Comparison of ENCODE assay signal across 18 cellular contexts in genomic region chrX:124605518-124605917, GRCh38.
DNase-seq lines count a peak whose midpoint lies in the region; ATAC-seq and TF ChIP-seq lines count a peak whose summit lies in the region.
"Had no signal": no experiment of that assay in that cellular context is flagged by ENCODE, and none has a peak within 500 bp of the region (broad histone marks: within the 10 kb centered on the region; RNA-seq: fewer than 3 reads in every experiment).

No MANE protein-coding gene starts in this region.

- H3K9me3 ChIP-seq in PC-3 (ENCODE audit: low read length) (no peaks in the 10 kb centered on the region), RWPE2 (ENCODE audit: severe bottlenecking) (no peaks in the 10 kb centered on the region)
- H3K9me3 ChIP-seq: BLaER1, Caco-2 had no signal

- H3K36me3 Mint-ChIP-seq in stimulated activated naive B cell treated with anti-CD40 and anti-IgM and Interleukin-4, amounts not matched to agents 10 μg/mL and 1 μg/mL and 100 μg/mL, for 72 hours = no peaks in the 10 kb centered on the region
- no peaks in the 10 kb centered on the region for H3K36me3 Mint-ChIP-seq in activated T-cell treated with anti-CD3 and anti-CD28 coated beads, Interleukin-2, amount 50 U/mL, for 24 hours (ENCODE audit: low read depth)
- H3K36me3 Mint-ChIP-seq: CD4-positive, CD25-positive, alpha-beta regulatory T cell; CD8-positive, alpha-beta T cell had no signal

- intact Hi-C loops in PC-3 (cut with micrococcal nuclease) = no loop called here

- no peaks in the 10 kb centered on the region for H3K27me3 Mint-ChIP-seq in stimulated activated naive B cell treated with anti-CD40 and anti-IgM and Interleukin-4, amounts not matched to agents 10 μg/mL and 1 μg/mL and 100 μg/mL, for 72 hours
- H3K27me3 Mint-ChIP-seq in activated T-cell treated with anti-CD3 and anti-CD28 coated beads, Interleukin-2, amount 50 U/mL, for 24 hours = no peaks in the 10 kb centered on the region
- H3K27me3 Mint-ChIP-seq: B cell; CD4-positive, CD25-positive, alpha-beta regulatory T cell had no signal

- H4K20me1 ChIP-seq in PC-3 (ENCODE audit: low read length) = no peaks in the 10 kb centered on the region
- H4K20me1 ChIP-seq: BLaER1 had no signal

- H3K9me3 Mint-ChIP-seq in stimulated activated naive B cell treated with anti-CD40 and anti-IgM and Interleukin-4, amounts not matched to agents 10 μg/mL and 1 μg/mL and 100 μg/mL, for 72 hours = peaks cover 0 to 4% of the 10 kb centered on the region in 2 donors
- no peaks in the 10 kb centered on the region for H3K9me3 Mint-ChIP-seq in activated T-cell treated with anti-CD3 and anti-CD28 coated beads, Interleukin-2, amount 50 U/mL, for 24 hours
- H3K9me3 Mint-ChIP-seq: CD8-positive, alpha-beta T cell had no signal

- CTCF ChIA-PET in PC-3 (lab: Charles Lee) = no interaction called here

- H3K4me3 ChIP-seq in PC-3 (ENCODE audit: low read length) (no peak overlapping the region), RWPE2 (ENCODE audit: severe bottlenecking) (no peak overlapping the region)
- H3K4me3 ChIP-seq: BLaER1, GM23248 had no signal

- H3K27ac Mint-ChIP-seq in stimulated activated naive B cell treated with anti-CD40 and anti-IgM and Interleukin-4, amounts not matched to agents 10 μg/mL and 1 μg/mL and 100 μg/mL, for 72 hours = no peak overlapping the region
- H3K27ac Mint-ChIP-seq in activated T-cell treated with anti-CD3 and anti-CD28 coated beads, Interleukin-2, amount 50 U/mL, for 24 hours = no peak overlapping the region
- H3K27ac Mint-ChIP-seq: B cell; CD4-positive, CD25-positive, alpha-beta regulatory T cell; CD8-positive, alpha-beta T cell had no signal

- POLR2A ChIA-PET in PC-3 (lab: Charles Lee; ENCODE audit: unreplicated experiment) = no interaction called here

- H2AFZ ChIP-seq in PC-3 (ENCODE audit: low read length) = no peak overlapping the region
- H2AFZ ChIP-seq: GM23248 had no signal

- DNase-seq in PC-3 = peak; percentile 51
- DNase-seq in RWPE2 (ENCODE audit: low spot score) = no peak
- DNase-seq in foreskin keratinocyte = peak in 1 of 2 donors; percentile 43
- no peak for DNase-seq in stimulated activated naive B cell treated with anti-CD40 and anti-IgM and Interleukin-4, amounts not matched to agents 10 μg/mL and 1 μg/mL and 100 μg/mL, for 72 hours
- DNase-seq in NCI-H146 (lab: John Stamatoyannopoulos, UW) = no peak
- DNase-seq in activated T-cell treated with anti-CD3 and anti-CD28 coated beads, Interleukin-2, amount 50 U/mL, for 24 hours = no peak
- DNase-seq: Caco-2; CD4-positive, CD25-positive, alpha-beta regulatory T cell; CD8-positive, alpha-beta T cell; DMS153; DMS79 treated with DMSO at 0.1 percent for 48 hours; GF-D8; GM23248; H7; HCEC 1CT had no signal

- no peak overlapping the region for H3K27ac ChIP-seq in PC-3 (ENCODE audit: low read length)
- H3K27ac ChIP-seq in RWPE2 (ENCODE audit: poor library complexity, severe bottlenecking) = no peak overlapping the region
- H3K27ac ChIP-seq in foreskin keratinocyte = no peak overlapping the region
- H3K27ac ChIP-seq: BLaER1, C4-2B, GM23248 had no signal

- no TSS peak for BruUV-seq in PC-3 (replicated peaks; lab: Mats Ljungman, UMichigan)

- H3K4me2 ChIP-seq in PC-3 (ENCODE audit: low read length) = no peak overlapping the region
- H3K4me2 ChIP-seq: BLaER1 had no signal

- H3K4me3 Mint-ChIP-seq in stimulated activated naive B cell treated with anti-CD40 and anti-IgM and Interleukin-4, amounts not matched to agents 10 μg/mL and 1 μg/mL and 100 μg/mL, for 72 hours = no peak overlapping the region
- no peak overlapping the region for H3K4me3 Mint-ChIP-seq in activated T-cell treated with anti-CD3 and anti-CD28 coated beads, Interleukin-2, amount 50 U/mL, for 24 hours
- H3K4me3 Mint-ChIP-seq: B cell; CD4-positive, CD25-positive, alpha-beta regulatory T cell; CD8-positive, alpha-beta T cell had no signal

- no peaks in the 10 kb centered on the region for H3K79me2 ChIP-seq in PC-3 (ENCODE audit: low read length)

- peak; percentile 24; the same call in 1 of the 2 replicates for ATAC-seq in PC-3
- ATAC-seq in RWPE2 (ENCODE audit: low read depth) = peak; percentile 79
- peak; percentile 58 for ATAC-seq in foreskin keratinocyte
- ATAC-seq in stimulated activated naive B cell treated with anti-CD40 and anti-IgM and Interleukin-4, amounts not matched to agents 10 μg/mL and 1 μg/mL and 100 μg/mL, for 72 hours (replicated peaks) = no peak
- ATAC-seq: CD8-positive, alpha-beta T cell had no signal

- H3K4me1 ChIP-seq in PC-3 (ENCODE audit: insufficient read depth, low read length) = peaks cover 3% of the 10 kb centered on the region; the same call in 1 of the 2 replicates
- no peaks in the 10 kb centered on the region for H3K4me1 ChIP-seq in RWPE2 (ENCODE audit: insufficient read depth, poor library complexity, severe bottlenecking)
- H3K4me1 ChIP-seq in foreskin keratinocyte = no peaks in the 10 kb centered on the region
- H3K4me1 ChIP-seq: BLaER1, Caco-2 had no signal

- H3K4me1 Mint-ChIP-seq in stimulated activated naive B cell treated with anti-CD40 and anti-IgM and Interleukin-4, amounts not matched to agents 10 μg/mL and 1 μg/mL and 100 μg/mL, for 72 hours = no peaks in the 10 kb centered on the region
- H3K4me1 Mint-ChIP-seq in activated T-cell treated with anti-CD3 and anti-CD28 coated beads, Interleukin-2, amount 50 U/mL, for 24 hours (ENCODE audit: low read depth) = no peaks in the 10 kb centered on the region
- H3K4me1 Mint-ChIP-seq: B cell; CD4-positive, CD25-positive, alpha-beta regulatory T cell had no signal

- TF ChIP-seq CTCF in PC-3 (conservative IDR thresholded peaks at IDR 0.05; ENCODE audit: low read depth, low read length) (no peak), RWPE2 (IDR thresholded peaks at IDR 0.05; ENCODE audit: poor library complexity, severe bottlenecking) (no peak), foreskin keratinocyte (conservative IDR thresholded peaks at IDR 0.05) (no peak)

- H3K9ac ChIP-seq in PC-3 (ENCODE audit: low read length) = no peak overlapping the region
- H3K9ac ChIP-seq: BLaER1, GM23248 had no signal

- H3F3A ChIP-seq in PC-3 (ENCODE audit: low read length, unreplicated experiment) = no peaks in the 10 kb centered on the region

- H3K27me3 ChIP-seq in PC-3 (ENCODE audit: low read length) (no peaks in the 10 kb centered on the region), RWPE2 (ENCODE audit: insufficient read depth, poor library complexity, severe bottlenecking) (no peaks in the 10 kb centered on the region), foreskin keratinocyte (no peaks in the 10 kb centered on the region)

- no peaks in the 10 kb centered on the region for H3K9me2 ChIP-seq in PC-3 (replicated peaks; ENCODE audit: low read length)

- H3K36me3 ChIP-seq in PC-3 (ENCODE audit: low read depth, low read length) (no peaks in the 10 kb centered on the region), RWPE2 (ENCODE audit: low read depth) (no peaks in the 10 kb centered on the region)
- H3K36me3 ChIP-seq: BLaER1 had no signal

Comparison
In these comparisons a context has a peak if more than half of its experiments do, and no peak if none do; other contexts are left out.
1. ATAC-seq: peak in PC-3 (single experiment), RWPE2 (single experiment) and foreskin keratinocyte (single experiment); none in stimulated activated naive B cell treated with anti-CD40 and anti-IgM and Interleukin-4, amounts not matched to agents 10 μg/mL and 1 μg/mL and 100 μg/mL, for 72 hours (0 of 2).